ENCODE assay signal across 24 cellular contexts in the genomic region with DNA sequence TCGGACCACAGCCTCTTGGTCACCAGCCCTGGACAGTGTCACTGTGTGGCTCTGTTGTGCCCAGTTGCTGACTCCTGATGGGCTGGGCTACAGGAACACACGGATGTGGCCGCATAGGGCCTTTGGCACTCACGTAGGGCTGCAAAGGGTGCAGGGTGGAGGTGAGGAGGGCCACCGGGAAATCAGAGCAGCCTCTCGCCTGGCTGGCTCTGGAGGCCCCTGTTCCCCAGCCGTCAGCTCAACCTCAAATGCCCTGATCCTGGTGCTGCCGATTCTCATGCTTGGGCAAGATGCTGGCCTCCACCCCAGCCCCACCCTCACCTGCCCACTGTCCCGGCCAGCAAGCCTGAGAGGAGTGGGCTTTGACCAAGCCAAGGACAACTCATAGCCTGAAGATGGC.
"Had no signal": no experiment of that assay in that cellular context is flagged by ENCODE, and none has a peak within 500 bp of the region (broad histone marks: within the 10 kb centered on the region; RNA-seq: fewer than 3 reads in every experiment).

No MANE protein-coding gene starts in this region.

- H3K27ac ChIP-seq: left lung, lower lobe of right lung, pancreas, right atrium auricular region, right lobe of liver, tibial nerve, uterus had no signal

- H3K9me3 ChIP-seq: left lung, lower lobe of right lung, pancreas, right atrium auricular region, right lobe of liver, tibial nerve, uterus had no signal

- H3K36me3 Mint-ChIP-seq: naive thymus-derived CD8-positive, alpha-beta T cell; stimulated activated memory B cell treated with anti-CD40 and anti-IgM and Interleukin-4, amounts not matched to agents 10 μg/mL and 1 μg/mL and 100 μg/mL, for 72 hours; type B pancreatic cell had no signal

- H3K4me1 ChIP-seq: left lung, pancreas, right atrium auricular region, right lobe of liver, tibial nerve, uterus had no signal

- H3K4me1 Mint-ChIP-seq: stimulated activated naive CD8-positive, alpha-beta T cell treated with anti-CD3 and anti-CD28 coated beads, Interleukin-15, amount 100 ng/mL, for 72 hours had no signal

- H3K4me2 ChIP-seq: smooth muscle cell had no signal

- H3K27me3 Mint-ChIP-seq: stimulated activated naive CD8-positive, alpha-beta T cell treated with anti-CD3 and anti-CD28 coated beads, Interleukin-15, amount 100 ng/mL, for 72 hours had no signal

- H3K4me3 Mint-ChIP-seq: naive thymus-derived CD8-positive, alpha-beta T cell; nephron; stimulated activated memory B cell treated with anti-CD40 and anti-IgM and Interleukin-4, amounts not matched to agents 10 μg/mL and 1 μg/mL and 100 μg/mL, for 72 hours; stimulated activated naive CD8-positive, alpha-beta T cell treated with anti-CD3 and anti-CD28 coated beads, Interleukin-15, amount 100 ng/mL, for 72 hours; type B pancreatic cell had no signal

- DNase-seq: hippocampal formation; left colon; lower lobe of right lung; mammary epithelial cell; mesenchymal stem cell; naive thymus-derived CD8-positive, alpha-beta T cell; nucleus accumbens; stimulated activated CD4-positive, alpha-beta T cell treated with anti-CD3 and anti-CD28 coated beads, Interleukin-1b, Interleukin-23, amount 100 ng/mL, for 48 hours; stimulated activated CD4-positive, alpha-beta T cell treated with anti-CD3 and anti-CD28 coated beads, Interleukin-2, amount 100 ng/mL, for 48 hours; stimulated activated CD4-positive, alpha-beta T cell treated with anti-CD3 and anti-CD28 coated beads, Interleukin-4, amount 100 ng/mL, for 4 hours; stimulated activated CD8-positive, alpha-beta memory T cell treated with anti-CD3 and anti-CD28 coated beads, Interleukin-4, amount 100 ng/mL, for 48 hours; stimulated activated naive CD4-positive, alpha-beta T cell treated with Interleukin-2 at 50 U/mL for 16 hours; stimulated activated naive CD8-positive, alpha-beta T cell treated with anti-CD3 and anti-CD28 coated beads, Interleukin-15, amount 100 ng/mL, for 72 hours; substantia nigra; uterus had no signal

- H3K36me3 ChIP-seq: left lung, lower lobe of right lung, pancreas, right atrium auricular region, right lobe of liver, tibial nerve, uterus had no signal

- H3K27ac Mint-ChIP-seq: naive thymus-derived CD8-positive, alpha-beta T cell; stimulated activated memory B cell treated with anti-CD40 and anti-IgM and Interleukin-4, amounts not matched to agents 10 μg/mL and 1 μg/mL and 100 μg/mL, for 72 hours; stimulated activated naive CD8-positive, alpha-beta T cell treated with anti-CD3 and anti-CD28 coated beads, Interleukin-15, amount 100 ng/mL, for 72 hours; type B pancreatic cell had no signal

- H3K4me3 ChIP-seq: left lung, lower lobe of right lung, pancreas, right atrium auricular region, right lobe of liver, smooth muscle cell, tibial nerve, uterus had no signal

- H3K27me3 ChIP-seq: pancreas, right atrium auricular region, right lobe of liver, tibial nerve, uterus had no signal

- H3K9me3 Mint-ChIP-seq: naive thymus-derived CD8-positive, alpha-beta T cell; nephron; stimulated activated memory B cell treated with anti-CD40 and anti-IgM and Interleukin-4, amounts not matched to agents 10 μg/mL and 1 μg/mL and 100 μg/mL, for 72 hours; stimulated activated naive CD8-positive, alpha-beta T cell treated with anti-CD3 and anti-CD28 coated beads, Interleukin-15, amount 100 ng/mL, for 72 hours; type B pancreatic cell had no signal
